Comparison of ENCODE assay signal across 12 cellular contexts in the genomic region with DNA sequence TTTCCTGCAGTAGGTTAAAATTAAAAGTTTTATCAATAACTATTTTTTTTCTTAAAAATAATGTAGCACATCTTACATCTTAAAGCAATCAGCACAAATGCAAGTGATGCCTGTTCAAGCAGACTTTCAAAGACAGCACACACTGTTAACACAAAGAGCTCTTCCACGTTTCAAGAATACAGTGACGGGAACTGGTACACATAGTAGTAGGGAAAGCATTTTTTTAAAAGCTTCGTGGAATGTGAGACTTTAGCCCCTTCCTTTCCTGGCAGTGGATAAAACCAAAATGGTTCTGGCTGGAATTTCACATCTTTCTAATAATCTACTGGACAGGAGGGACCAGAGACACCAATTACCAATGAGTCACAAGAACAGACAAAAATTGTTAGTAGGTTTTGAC. TPM values are rescaled to one million over a fixed set of nuclear protein-coding genes. Genes with fewer than 3 reads are reported as not detected.
"Had no signal": no experiment of that assay in that cellular context is flagged by ENCODE, and none has a peak within 500 bp of the region (broad histone marks: within the 10 kb centered on the region; RNA-seq: fewer than 3 reads in every experiment).

No MANE protein-coding gene starts in this region.

- H3K4me1 ChIP-seq: HAP-1 had no signal

- H3K36me3 ChIP-seq: HAP-1 had no signal

- H2AFZ ChIP-seq: GM23248 had no signal

- DNase-seq: GM23248, GOT3, H7, HFFc6, IMR-90, KG1 had no signal

- FAIRE-seq: K562 had no signal

- H3K4me3 ChIP-seq: GM23248, HAP-1, K562 had no signal

- H3K9me3 Mint-ChIP-seq: HFFc6 had no signal

- H3K4me3 Mint-ChIP-seq: HFFc6 had no signal

- ATAC-seq: HCT116, K562 had no signal

- H3K9ac ChIP-seq: GM23248 had no signal

- H3K9me3 ChIP-seq: HAP-1 had no signal

- H3K27ac ChIP-seq: GM23248, HL-60 had no signal

- H3K27ac Mint-ChIP-seq: HFFc6 had no signal

RNA-seq across cellular contexts. Expression of gene SLC2A2, which starts 33.5 kb away (rescaled TPM):
- total RNA-seq: GM23248, H4, H7, HFFc6, HT1080, IMR-90 had no signal
- polyA plus RNA-seq: GM23248, IMR-90, K562 had no signal
